1 cellular context compared by ENCODE assay signal in genomic region chr7:2558620-2559282, GRCh38.
TF ChIP-seq lines count a peak whose summit lies in the region.

TSS of gene IQCE (plus strand) at chr7:2558979. CDS start at chr7:2559182, 203 bp downstream.

TF ChIP-seq in HepG2, 621 proteins besides CTCF, POLR2A, EP300 and RAD21 (continued from another document and continues in another):
- TF ChIP-seq ZNF18 (CRISPR knock-in tag; IDR thresholded peaks at IDR 0.05; ENCODE audit: insufficient replicate concordance) (no peak), ATAD3A (CRISPR knock-in tag; IDR thresholded peaks at IDR 0.05) (no peak), ATF1 (CRISPR knock-in tag; IDR thresholded peaks at IDR 0.05) (no peak), ZFP36L1 (CRISPR knock-in tag; IDR thresholded peaks at IDR 0.05) (no peak), HES4 (CRISPR knock-in tag; IDR thresholded peaks at IDR 0.05; ENCODE audit: borderline replicate concordance) (no peak; the same call in 1 of the 2 replicates), ZMAT3 (CRISPR knock-in tag; conservative IDR thresholded peaks at IDR 0.05) (peak; percentile 78; the same call in 1 of the 2 replicates), ZNF441 (CRISPR knock-in tag; IDR thresholded peaks at IDR 0.05; ENCODE audit: borderline replicate concordance) (peak; percentile 87), XBP1 (CRISPR knock-in tag; IDR thresholded peaks at IDR 0.05) (no peak), CENPX (CRISPR knock-in tag; IDR thresholded peaks at IDR 0.05) (no peak), THYN1 (CRISPR knock-in tag; IDR thresholded peaks at IDR 0.05; ENCODE audit: borderline replicate concordance, low read depth) (no peak), ZNF124 (CRISPR knock-in tag; IDR thresholded peaks at IDR 0.05) (no peak), JARID2 (CRISPR knock-in tag; IDR thresholded peaks at IDR 0.05; ENCODE audit: insufficient replicate concordance) (no peak), KLF6 (CRISPR knock-in tag; IDR thresholded peaks at IDR 0.05) (0 out of 2 replicates have a peak, but pooled peaks have one; percentile 24), SMYD3 (CRISPR knock-in tag; IDR thresholded peaks at IDR 0.05) (no peak), FLYWCH1 (CRISPR knock-in tag; IDR thresholded peaks at IDR 0.05) (no peak), BCLAF1 (IDR thresholded peaks at IDR 0.05) (no peak), ZNF615 (CRISPR knock-in tag; IDR thresholded peaks at IDR 0.05; ENCODE audit: borderline replicate concordance) (no peak), YY1 (IDR thresholded peaks at IDR 0.05; ENCODE audit: insufficient read depth, insufficient replicate concordance, low read depth, low read length) (peak; percentile 48), ZNF678 (CRISPR knock-in tag; IDR thresholded peaks at IDR 0.05) (no peak), ELF3 (CRISPR knock-in tag; IDR thresholded peaks at IDR 0.05) (0 out of 2 replicates have a peak, but pooled peaks have one; percentile 13), REPIN1 (CRISPR knock-in tag; IDR thresholded peaks at IDR 0.05; ENCODE audit: borderline replicate concordance, low read depth) (no peak), ZFY (CRISPR knock-in tag; IDR thresholded peaks at IDR 0.05) (peak; percentile 76), SKIL (CRISPR knock-in tag; IDR thresholded peaks at IDR 0.05; ENCODE audit: borderline replicate concordance) (0 out of 2 replicates have a peak, but pooled peaks have one; percentile 12), ZNF7 (CRISPR knock-in tag; IDR thresholded peaks at IDR 0.05) (no peak), GATA4 (IDR thresholded peaks at IDR 0.05; ENCODE audit: borderline replicate concordance, low read depth) (no peak), PTBP1 (IDR thresholded peaks at IDR 0.05; ENCODE audit: low read depth, low read length, poor library complexity, severe bottlenecking) (no peak), ZNF414 (CRISPR knock-in tag; IDR thresholded peaks at IDR 0.05) (no peak), PPARG (CRISPR knock-in tag; conservative IDR thresholded peaks at IDR 0.05) (no peak), PAF1 (CRISPR knock-in tag; IDR thresholded peaks at IDR 0.05) (no peak), NFYB (CRISPR knock-in tag; IDR thresholded peaks at IDR 0.05) (no peak), ZNF839 (CRISPR knock-in tag; IDR thresholded peaks at IDR 0.05; ENCODE audit: borderline replicate concordance) (no peak), ZNF383 (CRISPR knock-in tag; IDR thresholded peaks at IDR 0.05; ENCODE audit: borderline replicate concordance) (no peak), SAFB2 (CRISPR knock-in tag; IDR thresholded peaks at IDR 0.05; ENCODE audit: borderline replicate concordance, low read depth) (no peak), RFXANK (CRISPR knock-in tag; IDR thresholded peaks at IDR 0.05) (no peak), KLF11 (CRISPR knock-in tag; IDR thresholded peaks at IDR 0.05) (no peak), SPEN (CRISPR knock-in tag; IDR thresholded peaks at IDR 0.05; ENCODE audit: low read depth) (peak; percentile 60), PAXIP1 (CRISPR knock-in tag; conservative IDR thresholded peaks at IDR 0.05) (peak; percentile 43), ZBTB7B (CRISPR knock-in tag; IDR thresholded peaks at IDR 0.05) (no peak), LBX2 (CRISPR knock-in tag; IDR thresholded peaks at IDR 0.05; ENCODE audit: borderline replicate concordance) (no peak), CHD4 (IDR thresholded peaks at IDR 0.05; ENCODE audit: borderline replicate concordance, low read length) (no peak), MIER3 (CRISPR knock-in tag; IDR thresholded peaks at IDR 0.05; ENCODE audit: borderline replicate concordance) (no peak), HOXA3 (CRISPR knock-in tag; IDR thresholded peaks at IDR 0.05) (peak; percentile 22; the same call in 1 of the 2 replicates), ZNF343 (CRISPR knock-in tag; IDR thresholded peaks at IDR 0.05) (0 out of 2 replicates have a peak, but pooled peaks have one; percentile 28), SNAPC2 (CRISPR knock-in tag; IDR thresholded peaks at IDR 0.05) (no peak), ZFP41 (CRISPR knock-in tag; IDR thresholded peaks at IDR 0.05; ENCODE audit: borderline replicate concordance) (no peak), IKZF5 (CRISPR knock-in tag; IDR thresholded peaks at IDR 0.05) (no peak), FOXA3 (CRISPR knock-in tag; IDR thresholded peaks at IDR 0.05) (no peak; the same call in 1 of the 2 replicates), RBAK (CRISPR knock-in tag; IDR thresholded peaks at IDR 0.05) (no peak), KDM5B (CRISPR knock-in tag; IDR thresholded peaks at IDR 0.05; ENCODE audit: borderline replicate concordance) (peak; percentile 54; the same call in 1 of the 2 replicates), KDM5A (IDR thresholded peaks at IDR 0.05; ENCODE audit: borderline replicate concordance, low read length) (0 out of 2 replicates have a peak, but pooled peaks have one; percentile 19), ZNF737 (CRISPR knock-in tag; IDR thresholded peaks at IDR 0.05; ENCODE audit: borderline replicate concordance) (no peak), EED (CRISPR knock-in tag; IDR thresholded peaks at IDR 0.05) (no peak), ZNF3 (CRISPR knock-in tag; IDR thresholded peaks at IDR 0.05) (peak; percentile 87), ZNF253 (CRISPR knock-in tag; IDR thresholded peaks at IDR 0.05; ENCODE audit: borderline replicate concordance) (no peak), ZMAT5 (CRISPR knock-in tag; IDR thresholded peaks at IDR 0.05; ENCODE audit: borderline replicate concordance, low read depth) (no peak), GFI1 (CRISPR knock-in tag; IDR thresholded peaks at IDR 0.05; ENCODE audit: borderline replicate concordance) (no peak; the same call in 1 of the 2 replicates)
